ENCODE assay signal across 20 cellular contexts in genomic region chr2:44848026-44848425, GRCh38.
DNase-seq lines count a peak whose midpoint lies in the region; ATAC-seq and TF ChIP-seq lines count a peak whose summit lies in the region.
"Had no signal": no experiment of that assay in that cellular context is flagged by ENCODE, and none has a peak within 500 bp of the region (broad histone marks: within the 10 kb centered on the region; RNA-seq: fewer than 3 reads in every experiment).

No MANE protein-coding gene starts in this region.

- no peak overlapping the region for H2AFZ ChIP-seq in trophoblast cell (ENCODE audit: insufficient read depth, low read length, poor library complexity)

- peak; percentile 37 for DNase-seq in activated CD4-positive, alpha-beta T cell treated with anti-CD3 and anti-CD28 coated beads, Interleukin-2, amount 10 ng/mL, durations not matched to agents 24 days and 14 days
- DNase-seq in activated CD4-positive, alpha-beta T cell treated with anti-CD3 and anti-CD28 coated beads for 36 hours, result no peak
- DNase-seq in coronary artery (ENCODE audit: low spot score), result peak; percentile 43
- peak; percentile 64 for DNase-seq in esophagus muscularis mucosa (ENCODE audit: extremely low spot score)
- peak; percentile 46 for DNase-seq in osteocyte (ENCODE audit: extremely low spot score, unreplicated experiment)
- DNase-seq in trophoblast cell, result no peak
- DNase-seq: AML-193; Caco-2; Calu3; CD4-positive, alpha-beta T cell; CD8-positive, alpha-beta T cell; DMS79 treated with DMSO at 0.1 percent for 48 hours; GDM1 had no signal

- H3K9ac ChIP-seq in trophoblast cell (ENCODE audit: low read length), result no peak overlapping the region
- H3K9ac ChIP-seq: BLaER1 treated with 17β-estradiol and CSF1 and Interleukin-3, amounts not matched to agents 10 nM and 100 nM had no signal

- no peak overlapping the region for H3K18ac ChIP-seq in trophoblast cell (ENCODE audit: low read length)

- no peak overlapping the region for H4K91ac ChIP-seq in trophoblast cell (ENCODE audit: low read depth, low read length)

- no peak overlapping the region for H3K4me2 ChIP-seq in trophoblast cell (ENCODE audit: low read length)
- H3K4me2 ChIP-seq: A549; BLaER1 treated with 17β-estradiol and CSF1 and Interleukin-3, amounts not matched to agents 10 nM and 100 nM had no signal

- peaks cover 0 to 33% (median 0%) of the 10 kb centered on the region in 4 donors for H3K27me3 ChIP-seq in esophagus muscularis mucosa
- no peaks in the 10 kb centered on the region for H3K27me3 ChIP-seq in trophoblast cell (ENCODE audit: insufficient read depth, low read length)
- H3K27me3 ChIP-seq: BLaER1 treated with 17β-estradiol and CSF1 and Interleukin-3, amounts not matched to agents 10 nM and 100 nM had no signal

- H3K79me1 ChIP-seq in trophoblast cell (ENCODE audit: low read length), result no peaks in the 10 kb centered on the region

- POLR2A ChIA-PET in activated CD4-positive, alpha-beta T cell treated with anti-CD3 and anti-CD28 coated beads for 36 hours (lab: Charles Lee), result no interaction called here

- no peaks in the 10 kb centered on the region for H3K4me1 Mint-ChIP-seq in activated CD4-positive, alpha-beta T cell treated with anti-CD3 and anti-CD28 coated beads, Interleukin-2, amount 10 ng/mL, durations not matched to agents 24 days and 14 days
- H3K4me1 Mint-ChIP-seq in activated CD4-positive, alpha-beta T cell treated with anti-CD3 and anti-CD28 coated beads for 36 hours, result peaks cover 8% of the 10 kb centered on the region
- no peaks in the 10 kb centered on the region for H3K4me1 Mint-ChIP-seq in osteocyte (ENCODE audit: unreplicated experiment)
- H3K4me1 Mint-ChIP-seq: B cell had no signal

- no peaks in the 10 kb centered on the region for H3K9me3 Mint-ChIP-seq in activated CD4-positive, alpha-beta T cell treated with anti-CD3 and anti-CD28 coated beads, Interleukin-2, amount 10 ng/mL, durations not matched to agents 24 days and 14 days
- H3K9me3 Mint-ChIP-seq in activated CD4-positive, alpha-beta T cell treated with anti-CD3 and anti-CD28 coated beads for 36 hours (ENCODE audit: low read depth), result no peaks in the 10 kb centered on the region
- no peaks in the 10 kb centered on the region for H3K9me3 Mint-ChIP-seq in osteocyte (ENCODE audit: unreplicated experiment)
- H3K9me3 Mint-ChIP-seq: CD4-positive, alpha-beta T cell; CD8-positive, alpha-beta T cell had no signal

- TF ChIP-seq EP300 in esophagus muscularis mucosa (IDR thresholded peaks at IDR 0.05), result no peak

- H3K27ac Mint-ChIP-seq in activated CD4-positive, alpha-beta T cell treated with anti-CD3 and anti-CD28 coated beads, Interleukin-2, amount 10 ng/mL, durations not matched to agents 24 days and 14 days, result no peak overlapping the region
- no peak overlapping the region for H3K27ac Mint-ChIP-seq in activated CD4-positive, alpha-beta T cell treated with anti-CD3 and anti-CD28 coated beads for 36 hours
- no peak overlapping the region for H3K27ac Mint-ChIP-seq in osteocyte (ENCODE audit: unreplicated experiment)
- H3K27ac Mint-ChIP-seq: B cell; CD4-positive, alpha-beta T cell; CD8-positive, alpha-beta T cell had no signal

- H3K4me1 ChIP-seq in esophagus muscularis mucosa (no peaks in the 10 kb centered on the region), trophoblast cell (ENCODE audit: control insufficient read depth in 1 of 2, insufficient read depth in 2 of 2, low read length in 2 of 2) (no peaks in the 10 kb centered on the region)
- H3K4me1 ChIP-seq: A549; BLaER1 treated with 17β-estradiol and CSF1 and Interleukin-3, amounts not matched to agents 10 nM and 100 nM; Caco-2 had no signal

- no peak for ATAC-seq in activated CD4-positive, alpha-beta T cell treated with anti-CD3 and anti-CD28 coated beads for 36 hours
- no peak for ATAC-seq in GM21786 (IDR thresholded peaks at IDR 0.05; ENCODE audit: unreplicated experiment)
- ATAC-seq: A549; CD8-positive, alpha-beta T cell; GM12878 had no signal

- no peak for TF ChIP-seq CTCF in coronary artery (IDR thresholded peaks at IDR 0.05)
- no peak for TF ChIP-seq CTCF in esophagus muscularis mucosa (IDR thresholded peaks at IDR 0.05)
- TF ChIP-seq CTCF in osteocyte (IDR thresholded peaks at IDR 0.05), result no peak

- H4K12ac ChIP-seq in trophoblast cell (ENCODE audit: low read depth, low read length), result no peak overlapping the region

- no peak overlapping the region for H2BK12ac ChIP-seq in trophoblast cell (ENCODE audit: low read length)

- H3K4me3 Mint-ChIP-seq in activated CD4-positive, alpha-beta T cell treated with anti-CD3 and anti-CD28 coated beads, Interleukin-2, amount 10 ng/mL, durations not matched to agents 24 days and 14 days, result no peak overlapping the region
- no peak overlapping the region for H3K4me3 Mint-ChIP-seq in activated CD4-positive, alpha-beta T cell treated with anti-CD3 and anti-CD28 coated beads for 36 hours
- no peak overlapping the region for H3K4me3 Mint-ChIP-seq in osteocyte (ENCODE audit: unreplicated experiment)
- H3K4me3 Mint-ChIP-seq: B cell; CD4-positive, alpha-beta T cell; CD8-positive, alpha-beta T cell had no signal

- H3K36me3 ChIP-seq in esophagus muscularis mucosa (no peaks in the 10 kb centered on the region), trophoblast cell (ENCODE audit: control insufficient read depth in 1 of 2, insufficient read depth in 2 of 2, low read length in 2 of 2) (no peaks in the 10 kb centered on the region)
- H3K36me3 ChIP-seq: BLaER1 treated with 17β-estradiol and CSF1 and Interleukin-3, amounts not matched to agents 10 nM and 100 nM had no signal

- no peak overlapping the region for H3K4ac ChIP-seq in trophoblast cell (ENCODE audit: low read depth, low read length)

- TF ChIP-seq POLR2A in esophagus muscularis mucosa (IDR thresholded peaks at IDR 0.05; ENCODE audit: low read depth), result no peak

- CTCF ChIA-PET in activated CD4-positive, alpha-beta T cell treated with anti-CD3 and anti-CD28 coated beads for 36 hours (lab: Charles Lee), result interaction anchor here (0.6 kb wide), 1 partner anchor 280 kb away, joined by 3 read pairs; no protein-coding TSS in a partner anchor

- no peaks in the 10 kb centered on the region for H3K79me2 ChIP-seq in trophoblast cell (ENCODE audit: control insufficient read depth, insufficient read depth, low read length, poor library complexity)

- no peak overlapping the region for H4K8ac ChIP-seq in trophoblast cell (ENCODE audit: low read depth, low read length)

- 100% methylated on average over 1 of the region's 1 CpG for WGBS in esophagus muscularis mucosa
- no CpG with 5 or more reads among the region's 1 CpG for WGBS in trophoblast cell (ENCODE audit: extremely low coverage, insufficient coverage, insufficient read length)

- H3K27ac ChIP-seq in coronary artery (no peak overlapping the region), esophagus muscularis mucosa (replicated peaks in 1 of 4) (no peak overlapping the region), trophoblast cell (ENCODE audit: low read depth, low read length) (no peak overlapping the region)
- H3K27ac ChIP-seq: 22Rv1; A549; BLaER1 treated with 17β-estradiol and CSF1 and Interleukin-3, amounts not matched to agents 10 nM and 100 nM; C4-2B had no signal

- H3K9me3 ChIP-seq in esophagus muscularis mucosa, result no peaks in the 10 kb centered on the region
- H3K9me3 ChIP-seq in trophoblast cell (ENCODE audit: insufficient read depth, low read depth, low read length), result no peaks in the 10 kb centered on the region
- H3K9me3 ChIP-seq: A549; BLaER1 treated with 17β-estradiol and CSF1 and Interleukin-3, amounts not matched to agents 10 nM and 100 nM; Caco-2 had no signal

- peaks cover 15% of the 10 kb centered on the region for H3K27me3 Mint-ChIP-seq in activated CD4-positive, alpha-beta T cell treated with anti-CD3 and anti-CD28 coated beads, Interleukin-2, amount 10 ng/mL, durations not matched to agents 24 days and 14 days
- H3K27me3 Mint-ChIP-seq in activated CD4-positive, alpha-beta T cell treated with anti-CD3 and anti-CD28 coated beads for 36 hours, result peaks cover 46% of the 10 kb centered on the region
- peaks cover 60% of the 10 kb centered on the region for H3K27me3 Mint-ChIP-seq in osteocyte (ENCODE audit: unreplicated experiment)

- no peak overlapping the region for H3K14ac ChIP-seq in trophoblast cell (ENCODE audit: low read length)

- H3K4me3 ChIP-seq in coronary artery, result no peak overlapping the region
- H3K4me3 ChIP-seq in esophagus muscularis mucosa, result no peak overlapping the region
- no peak overlapping the region for H3K4me3 ChIP-seq in trophoblast cell (ENCODE audit: low read depth, low read length)
- H3K4me3 ChIP-seq: A549; BLaER1 treated with 17β-estradiol and CSF1 and Interleukin-3, amounts not matched to agents 10 nM and 100 nM; GM12878 had no signal

- intact Hi-C loops in activated CD4-positive, alpha-beta T cell treated with anti-CD3 and anti-CD28 coated beads, Interleukin-2, amount 10 ng/mL, durations not matched to agents 24 days and 14 days (cut with micrococcal nuclease), result no loop called here
- intact Hi-C loops in activated CD4-positive, alpha-beta T cell treated with anti-CD3 and anti-CD28 coated beads for 36 hours (cut with DNase I, micrococcal nuclease), result no loop called here
- intact Hi-C loops in esophagus muscularis mucosa (cut with DNase I), result no loop called here

- H2AK5ac ChIP-seq in trophoblast cell (ENCODE audit: low read length), result no peak overlapping the region

- no peak overlapping the region for H2BK5ac ChIP-seq in trophoblast cell (ENCODE audit: low read depth, low read length, poor library complexity)

- H3K23ac ChIP-seq in trophoblast cell (ENCODE audit: low read length), result no peak overlapping the region

- H2BK120ac ChIP-seq in trophoblast cell (ENCODE audit: insufficient read depth, low read length, poor library complexity), result no peak overlapping the region

- no peaks in the 10 kb centered on the region for H3K36me3 Mint-ChIP-seq in activated CD4-positive, alpha-beta T cell treated with anti-CD3 and anti-CD28 coated beads, Interleukin-2, amount 10 ng/mL, durations not matched to agents 24 days and 14 days (ENCODE audit: low read depth)
- H3K36me3 Mint-ChIP-seq in activated CD4-positive, alpha-beta T cell treated with anti-CD3 and anti-CD28 coated beads for 36 hours (ENCODE audit: low read depth), result no peaks in the 10 kb centered on the region
- H3K36me3 Mint-ChIP-seq in osteocyte (ENCODE audit: unreplicated experiment), result no peaks in the 10 kb centered on the region
- H3K36me3 Mint-ChIP-seq: CD8-positive, alpha-beta T cell had no signal

Comparison
In these comparisons a context has a peak if more than half of its experiments do, and no peak if none do; other contexts are left out.
1. DNase-seq: peak in activated CD4-positive, alpha-beta T cell treated with anti-CD3 and anti-CD28 coated beads, Interleukin-2, amount 10 ng/mL, durations not matched to agents 24 days and 14 days (single experiment), coronary artery (single experiment), esophagus muscularis mucosa (single experiment) and osteocyte (single experiment); none in activated CD4-positive, alpha-beta T cell treated with anti-CD3 and anti-CD28 coated beads for 36 hours (single experiment) and trophoblast cell (0 of 2).